1 cellular context compared by ENCODE assay signal in the genomic region with DNA sequence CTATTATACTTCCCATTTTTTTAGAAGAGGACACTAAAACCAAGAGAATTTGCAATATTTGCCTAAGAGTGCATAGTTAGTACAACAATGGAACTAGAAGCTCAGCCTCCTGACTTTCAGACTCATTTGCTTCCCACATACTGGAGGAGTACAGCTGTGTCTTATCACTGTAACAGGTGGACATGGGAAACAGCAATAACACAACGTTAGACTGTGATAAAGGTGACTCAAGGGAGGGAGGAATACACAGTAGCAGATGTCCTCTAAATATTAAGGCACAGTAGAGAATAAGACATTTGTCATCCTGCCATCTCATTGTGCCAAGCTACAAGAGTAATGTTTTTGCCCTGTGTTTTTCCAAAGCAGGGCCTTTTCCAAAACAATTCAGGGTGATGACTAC.
A peak's percentile ranks its signal among the peaks of the same experiment; 100 is the strongest.
TF ChIP-seq lines count a peak whose summit lies in the region.

No MANE protein-coding gene starts in this region.

TF ChIP-seq in K562, 482 proteins besides CTCF, POLR2A, EP300 and RAD21 (continued from another document and continues in another):
- TF ChIP-seq ARID3B (CRISPR knock-in tag; IDR thresholded peaks at IDR 0.05; ENCODE audit: borderline replicate concordance) (no peak), ZKSCAN1 (IDR thresholded peaks at IDR 0.05; ENCODE audit: low read depth, low read length) (no peak), ZNF316 (IDR thresholded peaks at IDR 0.05) (no peak), MTA2 (IDR thresholded peaks at IDR 0.05; ENCODE audit: low read depth) (peak; percentile 94), PHB2 (IDR thresholded peaks at IDR 0.05; ENCODE audit: low read depth) (peak; percentile 90), MYC (IDR thresholded peaks at IDR 0.05; ENCODE audit: low read depth, low read length) (no peak), MYC (CRISPR knock-in tag; IDR thresholded peaks at IDR 0.05; ENCODE audit: borderline replicate concordance, low read depth) (no peak), GABPB2 (CRISPR knock-in tag; conservative IDR thresholded peaks at IDR 0.05) (no peak), HSF4 (CRISPR knock-in tag; IDR thresholded peaks at IDR 0.05; ENCODE audit: borderline replicate concordance) (no peak), ZBTB34 (CRISPR knock-in tag; IDR thresholded peaks at IDR 0.05) (no peak), PHB (CRISPR knock-in tag; IDR thresholded peaks at IDR 0.05) (no peak), ARNT (IDR thresholded peaks at IDR 0.05) (peak in 1 of 2 experiments; percentile 95; a peak in 3 of 4 replicates), NR1H2 (CRISPR knock-in tag; IDR thresholded peaks at IDR 0.05) (no peak), ARHGAP35 (IDR thresholded peaks at IDR 0.05; ENCODE audit: partially characterized antibody) (no peak), MCM7 (IDR thresholded peaks at IDR 0.05) (no peak), SAFB (IDR thresholded peaks at IDR 0.05; ENCODE audit: borderline replicate concordance, low read depth, low read length) (no peak), MTA1 (IDR thresholded peaks at IDR 0.05; ENCODE audit: borderline replicate concordance) (0 out of 2 replicates have a peak, but pooled peaks have one; percentile 42), TEAD4 (IDR thresholded peaks at IDR 0.05; ENCODE audit: low read length) (peak; percentile 99), TEAD4 (CRISPR knock-in tag; IDR thresholded peaks at IDR 0.05; ENCODE audit: borderline replicate concordance) (no peak), ZNF436 (CRISPR knock-in tag; IDR thresholded peaks at IDR 0.05) (no peak), ZNF134 (CRISPR knock-in tag; conservative IDR thresholded peaks at IDR 0.05) (no peak), FUS (optimal IDR thresholded peaks at IDR 0.05; ENCODE audit: low read depth, low read length) (no peak), BHLHE40 (IDR thresholded peaks at IDR 0.05; ENCODE audit: low read length) (peak; percentile 31; the same call in 1 of the 2 replicates), CHD1 (IDR thresholded peaks at IDR 0.05; ENCODE audit: low read length) (no peak), ZEB2 (IDR thresholded peaks at IDR 0.05) (peak; percentile 92; the same call in 1 of the 2 replicates), EZH2 (IDR thresholded peaks at IDR 0.05; ENCODE audit: borderline replicate concordance, low read depth, low read length) (no peak; the same call in 1 of the 2 replicates), CHD4 (IDR thresholded peaks at IDR 0.05; ENCODE audit: insufficient read depth, insufficient replicate concordance, low read depth, low read length, poor library complexity, severe bottlenecking) (no peak), TRIM24 (IDR thresholded peaks at IDR 0.05) (peak; percentile 98), ZBTB43 (CRISPR knock-in tag; IDR thresholded peaks at IDR 0.05) (no peak), XRCC5 (IDR thresholded peaks at IDR 0.05; ENCODE audit: low read depth, low read length) (no peak), ZKSCAN8 (CRISPR knock-in tag; IDR thresholded peaks at IDR 0.05) (peak; percentile 80; the same call in 1 of the 2 replicates), NCOA2 (IDR thresholded peaks at IDR 0.05; ENCODE audit: partially characterized antibody in 2 of 2) (peak; percentile 50 to 81), NFXL1 (CRISPR knock-in tag; IDR thresholded peaks at IDR 0.05) (no peak), COPS2 (conservative IDR thresholded peaks at IDR 0.05) (no peak), LARP7 (IDR thresholded peaks at IDR 0.05) (no peak), CBX2 (IDR thresholded peaks at IDR 0.05; ENCODE audit: insufficient read depth, low read length, poor library complexity, severe bottlenecking) (no peak), CEBPB (tag; IDR thresholded peaks at IDR 0.05) (no peak)
- TF ChIP-seq, protein P1, sequence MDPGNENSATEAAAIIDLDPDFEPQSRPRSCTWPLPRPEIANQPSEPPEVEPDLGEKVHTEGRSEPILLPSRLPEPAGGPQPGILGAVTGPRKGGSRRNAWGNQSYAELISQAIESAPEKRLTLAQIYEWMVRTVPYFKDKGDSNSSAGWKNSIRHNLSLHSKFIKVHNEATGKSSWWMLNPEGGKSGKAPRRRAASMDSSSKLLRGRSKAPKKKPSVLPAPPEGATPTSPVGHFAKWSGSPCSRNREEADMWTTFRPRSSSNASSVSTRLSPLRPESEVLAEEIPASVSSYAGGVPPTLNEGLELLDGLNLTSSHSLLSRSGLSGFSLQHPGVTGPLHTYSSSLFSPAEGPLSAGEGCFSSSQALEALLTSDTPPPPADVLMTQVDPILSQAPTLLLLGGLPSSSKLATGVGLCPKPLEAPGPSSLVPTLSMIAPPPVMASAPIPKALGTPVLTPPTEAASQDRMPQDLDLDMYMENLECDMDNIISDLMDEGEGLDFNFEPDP (CRISPR knock-in tag; IDR thresholded peaks at IDR 0.05): no peak
- TF ChIP-seq, protein P2, sequence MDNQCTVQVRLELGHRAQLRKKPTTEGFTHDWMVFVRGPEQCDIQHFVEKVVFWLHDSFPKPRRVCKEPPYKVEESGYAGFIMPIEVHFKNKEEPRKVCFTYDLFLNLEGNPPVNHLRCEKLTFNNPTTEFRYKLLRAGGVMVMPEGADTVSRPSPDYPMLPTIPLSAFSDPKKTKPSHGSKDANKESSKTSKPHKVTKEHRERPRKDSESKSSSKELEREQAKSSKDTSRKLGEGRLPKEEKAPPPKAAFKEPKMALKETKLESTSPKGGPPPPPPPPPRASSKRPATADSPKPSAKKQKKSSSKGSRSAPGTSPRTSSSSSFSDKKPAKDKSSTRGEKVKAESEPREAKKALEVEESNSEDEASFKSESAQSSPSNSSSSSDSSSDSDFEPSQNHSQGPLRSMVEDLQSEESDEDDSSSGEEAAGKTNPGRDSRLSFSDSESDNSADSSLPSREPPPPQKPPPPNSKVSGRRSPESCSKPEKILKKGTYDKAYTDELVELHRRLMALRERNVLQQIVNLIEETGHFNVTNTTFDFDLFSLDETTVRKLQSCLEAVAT (IDR thresholded peaks at IDR 0.05): no peak
- TF ChIP-seq, protein P3, sequence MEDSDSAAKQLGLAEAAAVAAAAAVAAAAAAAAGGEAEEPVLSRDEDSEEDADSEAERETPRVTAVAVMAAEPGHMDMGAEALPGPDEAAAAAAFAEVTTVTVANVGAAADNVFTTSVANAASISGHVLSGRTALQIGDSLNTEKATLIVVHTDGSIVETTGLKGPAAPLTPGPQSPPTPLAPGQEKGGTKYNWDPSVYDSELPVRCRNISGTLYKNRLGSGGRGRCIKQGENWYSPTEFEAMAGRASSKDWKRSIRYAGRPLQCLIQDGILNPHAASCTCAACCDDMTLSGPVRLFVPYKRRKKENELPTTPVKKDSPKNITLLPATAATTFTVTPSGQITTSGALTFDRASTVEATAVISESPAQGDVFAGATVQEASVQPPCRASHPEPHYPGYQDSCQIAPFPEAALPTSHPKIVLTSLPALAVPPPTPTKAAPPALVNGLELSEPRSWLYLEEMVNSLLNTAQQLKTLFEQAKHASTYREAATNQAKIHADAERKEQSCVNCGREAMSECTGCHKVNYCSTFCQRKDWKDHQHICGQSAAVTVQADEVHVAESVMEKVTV (CRISPR knock-in tag; IDR thresholded peaks at IDR 0.05): no peak
- TF ChIP-seq, protein P4, sequence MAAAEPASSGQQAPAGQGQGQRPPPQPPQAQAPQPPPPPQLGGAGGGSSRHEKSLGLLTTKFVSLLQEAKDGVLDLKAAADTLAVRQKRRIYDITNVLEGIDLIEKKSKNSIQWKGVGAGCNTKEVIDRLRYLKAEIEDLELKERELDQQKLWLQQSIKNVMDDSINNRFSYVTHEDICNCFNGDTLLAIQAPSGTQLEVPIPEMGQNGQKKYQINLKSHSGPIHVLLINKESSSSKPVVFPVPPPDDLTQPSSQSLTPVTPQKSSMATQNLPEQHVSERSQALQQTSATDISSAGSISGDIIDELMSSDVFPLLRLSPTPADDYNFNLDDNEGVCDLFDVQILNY (CRISPR knock-in tag; IDR thresholded peaks at IDR 0.05): no peak
- TF ChIP-seq, protein P5, sequence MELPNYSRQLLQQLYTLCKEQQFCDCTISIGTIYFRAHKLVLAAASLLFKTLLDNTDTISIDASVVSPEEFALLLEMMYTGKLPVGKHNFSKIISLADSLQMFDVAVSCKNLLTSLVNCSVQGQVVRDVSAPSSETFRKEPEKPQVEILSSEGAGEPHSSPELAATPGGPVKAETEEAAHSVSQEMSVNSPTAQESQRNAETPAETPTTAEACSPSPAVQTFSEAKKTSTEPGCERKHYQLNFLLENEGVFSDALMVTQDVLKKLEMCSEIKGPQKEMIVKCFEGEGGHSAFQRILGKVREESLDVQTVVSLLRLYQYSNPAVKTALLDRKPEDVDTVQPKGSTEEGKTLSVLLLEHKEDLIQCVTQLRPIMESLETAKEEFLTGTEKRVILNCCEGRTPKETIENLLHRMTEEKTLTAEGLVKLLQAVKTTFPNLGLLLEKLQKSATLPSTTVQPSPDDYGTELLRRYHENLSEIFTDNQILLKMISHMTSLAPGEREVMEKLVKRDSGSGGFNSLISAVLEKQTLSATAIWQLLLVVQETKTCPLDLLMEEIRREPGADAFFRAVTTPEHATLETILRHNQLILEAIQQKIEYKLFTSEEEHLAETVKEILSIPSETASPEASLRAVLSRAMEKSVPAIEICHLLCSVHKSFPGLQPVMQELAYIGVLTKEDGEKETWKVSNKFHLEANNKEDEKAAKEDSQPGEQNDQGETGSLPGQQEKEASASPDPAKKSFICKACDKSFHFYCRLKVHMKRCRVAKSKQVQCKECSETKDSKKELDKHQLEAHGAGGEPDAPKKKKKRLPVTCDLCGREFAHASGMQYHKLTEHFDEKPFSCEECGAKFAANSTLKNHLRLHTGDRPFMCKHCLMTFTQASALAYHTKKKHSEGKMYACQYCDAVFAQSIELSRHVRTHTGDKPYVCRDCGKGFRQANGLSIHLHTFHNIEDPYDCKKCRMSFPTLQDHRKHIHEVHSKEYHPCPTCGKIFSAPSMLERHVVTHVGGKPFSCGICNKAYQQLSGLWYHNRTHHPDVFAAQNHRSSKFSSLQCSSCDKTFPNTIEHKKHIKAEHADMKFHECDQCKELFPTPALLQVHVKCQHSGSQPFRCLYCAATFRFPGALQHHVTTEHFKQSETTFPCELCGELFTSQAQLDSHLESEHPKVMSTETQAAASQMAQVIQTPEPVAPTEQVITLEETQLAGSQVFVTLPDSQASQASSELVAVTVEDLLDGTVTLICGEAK (IDR thresholded peaks at IDR 0.05): no peak
- TF ChIP-seq, protein P5 (CRISPR knock-in tag; IDR thresholded peaks at IDR 0.05): no peak
